8 cellular contexts compared by ENCODE assay signal in the genomic region with DNA sequence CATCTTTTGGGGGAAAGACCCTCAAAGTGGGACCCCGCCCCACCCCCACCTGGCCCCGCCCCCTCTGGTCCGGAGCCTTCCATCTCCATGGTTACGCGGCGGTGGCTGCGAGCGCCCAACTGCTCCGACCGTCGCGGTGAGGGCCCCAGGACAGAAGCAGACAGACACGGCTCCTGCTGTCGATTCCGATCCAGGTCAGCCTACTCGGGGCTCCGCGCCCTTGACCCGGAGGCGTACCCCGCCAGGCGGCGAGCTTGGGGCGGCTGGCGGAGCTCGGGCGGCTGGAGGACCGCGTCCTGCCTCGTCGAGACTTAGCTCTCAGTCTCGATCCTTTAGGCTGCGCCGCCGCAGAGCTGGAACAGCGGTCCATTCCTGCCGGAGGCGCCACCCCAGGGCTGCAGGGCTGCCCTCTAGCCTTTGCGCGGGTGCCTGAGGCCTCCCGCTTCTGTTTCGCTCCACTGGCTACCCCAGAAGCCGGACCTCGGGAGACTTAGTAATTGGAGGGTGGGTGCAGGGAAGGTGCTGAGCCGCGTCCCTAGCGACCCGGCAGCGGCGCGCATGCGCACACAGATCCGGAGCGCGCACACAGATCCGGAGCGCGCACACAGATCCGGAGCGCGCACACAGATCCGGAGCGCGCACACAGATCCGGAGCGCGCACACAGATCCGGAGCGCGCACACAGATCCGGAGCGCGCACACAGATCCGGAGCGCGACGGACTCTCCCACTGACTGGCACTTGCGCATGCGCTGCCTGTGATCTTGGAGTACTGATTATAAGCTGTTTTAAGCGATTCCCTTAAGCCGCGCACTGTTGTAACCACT. TPM values are rescaled to one million over a fixed set of nuclear protein-coding genes. Genes with fewer than 3 reads are reported as not detected.
DNase-seq lines count a peak whose midpoint lies in the region; ATAC-seq and TF ChIP-seq lines count a peak whose summit lies in the region.

A gene with protein sequence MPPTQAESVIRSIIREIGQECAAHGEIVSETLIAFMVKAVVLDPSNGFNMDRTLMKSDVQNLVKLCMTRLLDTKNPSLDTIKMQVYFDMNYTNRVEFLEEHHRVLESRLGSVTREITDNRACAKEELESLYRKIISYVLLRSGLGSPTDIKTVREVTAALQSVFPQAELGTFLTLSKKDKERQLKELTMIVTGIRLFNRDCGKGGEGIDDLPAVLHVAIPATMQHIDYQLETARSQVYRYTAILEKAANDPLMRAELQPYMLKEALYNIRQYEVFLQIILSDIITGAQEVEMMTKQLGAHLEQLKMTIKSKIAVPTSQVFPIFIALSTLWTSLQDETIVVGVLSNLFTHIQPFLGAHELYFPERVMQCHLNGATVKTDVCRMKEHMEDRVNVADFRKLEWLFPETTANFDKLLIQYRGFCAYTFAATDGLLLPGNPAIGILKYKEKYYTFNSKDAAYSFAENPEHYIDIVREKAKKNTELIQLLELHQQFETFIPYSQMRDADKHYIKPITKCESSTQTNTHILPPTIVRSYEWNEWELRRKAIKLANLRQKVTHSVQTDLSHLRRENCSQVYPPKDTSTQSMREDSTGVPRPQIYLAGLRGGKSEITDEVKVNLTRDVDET (plus strand): TSS at position 77 of the 825 bp plus-strand sequence. CDS start 1,868 bp downstream, outside the sequence.

- TF ChIP-seq CTCF in GM12874 (IDR thresholded peaks at IDR 0.05; ENCODE audit: insufficient read depth, low read depth, low read length) = 0 out of 2 replicates have a peak, but pooled peaks have one; percentile 19
- no peak for TF ChIP-seq CTCF in progenitor cell of endocrine pancreas (IDR thresholded peaks at IDR 0.05; ENCODE audit: unreplicated experiment)
- TF ChIP-seq CTCF in upper lobe of right lung (IDR thresholded peaks at IDR 0.05) = peak; percentile 13

- H3K9me3 Mint-ChIP-seq in progenitor cell of endocrine pancreas (ENCODE audit: low read depth) = no peaks in the 10 kb centered on the region

- no peaks in the 10 kb centered on the region for H3K27me3 ChIP-seq in upper lobe of right lung

- no peaks in the 10 kb centered on the region for H3K36me3 ChIP-seq in upper lobe of right lung

- peaks cover 5% of the 10 kb centered on the region for H3K4me1 ChIP-seq in upper lobe of right lung

- peak; percentile 87 for ATAC-seq in HG02798 (IDR thresholded peaks at IDR 0.05; ENCODE audit: poor library complexity, unreplicated experiment)
- peak; percentile 97 for ATAC-seq in left cardiac atrium
- peak; percentile 95 for ATAC-seq in upper lobe of right lung

- peaks cover 6% of the 10 kb centered on the region for H3K27me3 Mint-ChIP-seq in progenitor cell of endocrine pancreas

- H3K4me3 ChIP-seq in upper lobe of right lung = peak within 1 kb of the TSS; percentile 68

- peak within 1 kb of the TSS; percentile 94 for H3K27ac Mint-ChIP-seq in progenitor cell of endocrine pancreas

- intact Hi-C loops in left cardiac atrium (cut with DNase I) = loop anchor here in 1 of 2 donors (1.0 kb wide), 1 partner anchor 65 kb away; no protein-coding TSS in a partner anchor
- intact Hi-C loops in upper lobe of right lung (cut with DNase I) = no loop called here

- no peaks in the 10 kb centered on the region for H3K36me3 Mint-ChIP-seq in progenitor cell of endocrine pancreas (ENCODE audit: insufficient read depth)

- peak within 1 kb of the TSS; percentile 81 for H3K27ac ChIP-seq in upper lobe of right lung

- H3K4me1 Mint-ChIP-seq in progenitor cell of endocrine pancreas (ENCODE audit: low read depth) = peaks cover 2% of the 10 kb centered on the region

- H3K4me3 Mint-ChIP-seq in progenitor cell of endocrine pancreas (ENCODE audit: low read depth) = peak within 1 kb of the TSS; percentile 91

- peak; percentile 52 for DNase-seq in NCI-H1417 treated with DMSO at 0.1 percent for 48 hours (lab: John Stamatoyannopoulos, UW)
- peak; percentile 68 to 78 (median 74) for DNase-seq in T-helper 1 cell
- peak; percentile 80 for DNase-seq in amniotic epithelial cell (ENCODE audit: low read depth)
- DNase-seq in left cardiac atrium = peak; percentile 89
- DNase-seq in progenitor cell of endocrine pancreas (ENCODE audit: low spot score, unreplicated experiment) = peak; percentile 68
- peak; percentile 91 for DNase-seq in upper lobe of right lung

- H3K9me3 ChIP-seq in upper lobe of right lung = no peaks in the 10 kb centered on the region

RNA-seq across cellular contexts. Expression of the gene that starts here (rescaled TPM):
- total RNA-seq in left cardiac atrium (under 1 TPM; 0.18 to 0.42 TPM), progenitor cell of endocrine pancreas (1.2 and 1.5 TPM in 2 replicates), upper lobe of right lung (0.26 TPM)

Comparison
In these comparisons a context has a peak if more than half of its experiments do, and no peak if none do; other contexts are left out.
1. Peak in every context shown above with its lines: DNase-seq, ATAC-seq, H3K4me3 ChIP-seq and H3K27ac ChIP-seq.
2. Peak in DNase-seq and ATAC-seq in left cardiac atrium; RNA of the gene not detected or under 1 TPM.
3. Peak in DNase-seq, ATAC-seq, H3K4me3 ChIP-seq and H3K27ac ChIP-seq in upper lobe of right lung; RNA of the gene not detected or under 1 TPM.